8 cellular contexts compared by ENCODE assay signal in the genomic region with DNA sequence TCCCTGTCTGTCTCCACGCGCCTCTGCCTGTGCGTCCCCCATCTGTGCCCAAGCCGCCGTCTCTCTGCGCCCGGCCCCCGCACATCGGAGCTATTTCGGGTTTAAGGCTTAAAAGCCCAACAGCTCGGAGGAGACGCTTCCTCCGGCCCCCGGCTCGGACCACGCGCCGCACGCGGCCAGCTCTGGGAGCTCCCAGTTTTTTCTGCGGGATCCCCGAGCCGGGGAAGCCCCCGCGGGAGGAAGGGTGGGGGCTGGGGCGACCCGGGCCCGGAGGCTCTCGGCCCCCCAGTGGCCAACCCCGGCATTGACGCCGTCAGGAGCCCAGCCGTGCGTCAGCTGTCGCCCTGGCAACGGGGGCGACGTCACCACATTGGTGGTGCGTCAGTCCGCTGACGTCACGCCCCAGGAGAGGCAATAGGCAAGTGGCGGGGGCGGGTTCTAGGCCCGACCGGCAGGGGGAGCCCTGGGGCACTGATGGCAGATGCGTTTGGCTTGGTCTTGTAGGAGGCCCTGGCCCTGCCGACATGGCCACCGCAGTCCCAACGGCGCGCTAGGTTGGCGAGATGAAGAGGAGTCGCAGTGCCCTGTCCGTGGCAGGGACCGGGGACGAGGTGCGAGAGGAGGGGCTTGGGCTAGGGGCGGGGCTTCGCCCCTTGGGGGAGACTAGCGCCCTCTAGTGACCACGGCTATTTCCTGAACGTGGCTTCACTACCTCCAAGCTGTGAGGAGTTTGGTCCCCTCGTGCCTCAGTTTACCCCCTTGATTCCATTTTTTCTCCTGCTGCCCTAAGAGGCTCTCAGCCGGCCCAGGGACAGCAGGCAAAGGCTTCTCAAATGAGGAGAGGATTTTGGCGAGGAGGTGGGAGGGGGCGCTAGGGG. TPM values are rescaled to one million over a fixed set of nuclear protein-coding genes. Genes with fewer than 3 reads are reported as not detected.
A peak's percentile ranks its signal among the peaks of the same experiment; 100 is the strongest.
DNase-seq lines count a peak whose midpoint lies in the region; ATAC-seq, FAIRE-seq and TF ChIP-seq lines count a peak whose summit lies in the region.

No MANE protein-coding gene starts in this region.

- H3K27ac ChIP-seq in A673 (ENCODE audit: low read depth, low read length, poor library complexity, severe bottlenecking), result peak overlapping the region; percentile 77
- no peak overlapping the region for H3K27ac ChIP-seq in colonic mucosa
- H3K27ac ChIP-seq in HepG2 (ENCODE audit: extremely low read length, insufficient read depth, low read length), result peak overlapping the region; percentile 58

- POLR2A ChIA-PET in A673 (lab: Charles Lee; ENCODE audit: low non-redundant PET) (no interaction called here), HepG2 (lab: Yijun Ruan, JAX) (interaction anchor here (1.0 to 1.8 kb wide), 5 partner anchors 12 to 155 kb away, joined by 3 to 12 read pairs (median 4); a partner anchor contains a TSS)

- BruUV-seq in A673 (replicated peaks; lab: Mats Ljungman, UMichigan), result no TSS peak
- BruUV-seq in HepG2 (replicated peaks; lab: Mats Ljungman, UMichigan), result no TSS peak

- peak; percentile 49 for FAIRE-seq in HepG2 (lab: Jason Lieb, UNC)

- H3K36me3 ChIP-seq in A673 (ENCODE audit: insufficient read depth, low read length, poor library complexity, severe bottlenecking), result no peaks in the 10 kb centered on the region
- no peaks in the 10 kb centered on the region for H3K36me3 ChIP-seq in colonic mucosa
- no peaks in the 10 kb centered on the region for H3K36me3 ChIP-seq in HepG2 (replicated peaks in 1 of 2; ENCODE audit: control insufficient read depth in 1 of 2, insufficient read depth in 2 of 2, low read length in 2 of 2)

- H3K4me2 ChIP-seq in HepG2 (ENCODE audit: low read depth, low read length), result peak overlapping the region; percentile 99

- DNase-seq in A673 (ENCODE audit: low spot score) (peak; percentile 92), NCI-H524 (lab: John Stamatoyannopoulos, UW) (peak; percentile 64 to 89), colonic mucosa (peak; percentile 84), HepG2 (ENCODE audit: low spot score) (peak; percentile 83)
- peak; percentile 93 to 94 for DNase-seq in activated CD4-positive, alpha-beta T cell treated with anti-CD3 and anti-CD28 coated beads for 4 hours
- peak; percentile 94 to 99 for DNase-seq in stimulated activated CD4-positive, alpha-beta T cell treated with anti-CD3 and anti-CD28 coated beads, Interleukin-2, amount 100 ng/mL, for 48 hours

- TF ChIP-seq CTCF in A673 (conservative IDR thresholded peaks at IDR 0.05; ENCODE audit: low read depth, low read length) (peak; percentile 86), colonic mucosa (IDR thresholded peaks at IDR 0.05) (peak; percentile 93), HepG2 (CRISPR knock-in tag; IDR thresholded peaks at IDR 0.05) (peak; percentile 92)

- in situ Hi-C loops in HepG2 (cut with HindIII; ENCODE audit: extremely low pct_ligation_motif_present, low pct_unique_long_range_greater_than_20kb), result no loop called here

- 0 out of 4 replicates have a peak, but pooled peaks of 1 of the 2 experiments have one; percentile 42 for TF ChIP-seq EP300 in HepG2 (IDR thresholded peaks at IDR 0.05; ENCODE audit: low read depth in 2 of 2, low read length in 2 of 2)
- no peak for TF ChIP-seq EP300 in HepG2 (CRISPR knock-in tag; IDR thresholded peaks at IDR 0.05; ENCODE audit: borderline replicate concordance)

- H3K4me3 ChIP-seq in A673 (ENCODE audit: low read depth, low read length, poor library complexity, severe bottlenecking), result peak overlapping the region; percentile 54
- H3K4me3 ChIP-seq in colonic mucosa, result peak overlapping the region; percentile 35
- peak overlapping the region; percentile 60 to 81 (median 67) for H3K4me3 ChIP-seq in HepG2 (replicated peaks in 1 of 3; ENCODE audit: insufficient read depth in 1 of 3, low read depth in 2 of 3, low read length in 3 of 3)

- H3K9ac ChIP-seq in colonic mucosa (ENCODE audit: low read depth in 2 of 2, low read length in 2 of 2), result peak overlapping the region in 1 of 2 donors; percentile 51
- H3K9ac ChIP-seq in HepG2 (ENCODE audit: insufficient read depth, low read depth, low read length), result peak overlapping the region; percentile 64

- no peak for TF ChIP-seq POLR2A in HepG2 (IDR thresholded peaks at IDR 0.05; ENCODE audit: insufficient read depth in 1 of 2, low read depth in 2 of 2, low read length in 2 of 2)

- H3K79me2 ChIP-seq in HepG2 (ENCODE audit: insufficient read depth, low read length), result no peaks in the 10 kb centered on the region

- WGBS in HepG2 (ENCODE audit: low lambda C conversion rate), result 3% methylated on average over 30 of the region's 67 CpGs

- no peaks in the 10 kb centered on the region; the same call in 1 of the 2 replicates for H4K20me1 ChIP-seq in HepG2 (ENCODE audit: insufficient read depth, low read length)

- CTCF ChIA-PET in A673 (lab: Charles Lee) (interaction anchor here (0.6 to 3.6 kb wide), 8 partner anchors 11 to 480 kb away, joined by 3 to 34 read pairs (median 4); a partner anchor contains a TSS), HepG2 (lab: Yijun Ruan, JAX; ENCODE audit: low intra/inter-chr PET ratio, low total read pairs) (interaction anchor here (3.1 kb wide), 1 partner anchor 12 kb away, joined by 37 read pairs; a partner anchor contains a TSS)

- ATAC-seq in GM18511 (IDR thresholded peaks at IDR 0.05; ENCODE audit: unreplicated experiment) (peak; percentile 50), HG03135 (IDR thresholded peaks at IDR 0.05; ENCODE audit: unreplicated experiment) (peak; percentile 33), HepG2 (peak; percentile 83)

- peaks cover 27% of the 10 kb centered on the region for H3K4me1 ChIP-seq in A673 (ENCODE audit: insufficient read depth, low read length, poor library complexity, severe bottlenecking)
- peaks cover 7% of the 10 kb centered on the region for H3K4me1 ChIP-seq in colonic mucosa
- H3K4me1 ChIP-seq in HepG2 (ENCODE audit: insufficient read depth, low read length), result peaks cover 40% of the 10 kb centered on the region

- H2AFZ ChIP-seq in HepG2 (ENCODE audit: low read length), result peak overlapping the region; percentile 73

- H3K27me3 ChIP-seq in A673 (replicated peaks; ENCODE audit: insufficient read depth, low read depth, low read length, poor library complexity) (no peaks in the 10 kb centered on the region), colonic mucosa (peaks cover 44% of the 10 kb centered on the region), HepG2 (ENCODE audit: control insufficient read depth in 1 of 2, insufficient read depth in 2 of 2, low read length in 2 of 2) (peaks cover 16 to 44% of the 10 kb centered on the region in 2 experiments)

- TF ChIP-seq RAD21 in HepG2 (CRISPR knock-in tag; IDR thresholded peaks at IDR 0.05), result peak; percentile 66

- intact Hi-C loops in A673 (cut with micrococcal nuclease; ENCODE audit: unreplicated experiment) (loop anchor here (5.0 kb wide), 1 partner anchor 151 kb away; a partner anchor contains a TSS), colonic mucosa (cut with DNase I) (no loop called here), HepG2 (cut with micrococcal nuclease; ENCODE audit: unreplicated experiment) (no loop called here)

- H3K9me3 ChIP-seq in A673 (ENCODE audit: low read depth, low read length, poor library complexity, severe bottlenecking) (no peaks in the 10 kb centered on the region), colonic mucosa (no peaks in the 10 kb centered on the region), HepG2 (ENCODE audit: low read length) (peaks cover 4% of the 10 kb centered on the region; the same call in 1 of the 2 replicates)

RNA-seq across cellular contexts. Expression of a gene that starts 3.7 kb away (rescaled TPM):
- total RNA-seq in A673 (2021) (32.5 and 40.1 TPM in 2 replicates), colonic mucosa (10 to 100 TPM in 1 of 2 donors, 1 to 10 TPM in 1; 8.6 to 13.8 TPM), HepG2 (2016; rRNA removed; fragmentation: Illumina TruSeq; extraction: Trizol) (1.1 TPM in 2 replicates)
- total RNA-seq in HepG2 (2016; cell fraction: cytosol; rRNA removed; fragmentation: Illumina TruSeq; extraction: Trizol; ENCODE audit: low read depth), result 1.5 and 1.6 TPM in 2 replicates
- total RNA-seq in HepG2 (2016; cell fraction: insoluble cytoplasmic fraction; rRNA removed; fragmentation: Illumina TruSeq; extraction: Trizol), result 0.89 and 1.2 TPM in 2 replicates
- 3.6 and 3.7 TPM in 2 replicates for total RNA-seq in HepG2 (2016; cell fraction: membrane; rRNA removed; fragmentation: Illumina TruSeq; extraction: Trizol)
- total RNA-seq in HepG2 (2016; cell fraction: nucleus; rRNA removed; fragmentation: Illumina TruSeq; extraction: Trizol), result 1.3 and 1.5 TPM in 2 replicates
- 4.1 TPM in 2 replicates for polyA plus RNA-seq in HepG2 (2011; rRNA removed)
- polyA plus RNA-seq in HepG2 (2011; cell fraction: cytosol; rRNA removed), result 3.5 and 3.8 TPM in 2 replicates
- polyA plus RNA-seq in HepG2 (2011; cell fraction: nucleus; rRNA removed), result 9.1 and 10.2 TPM in 2 replicates
- 5.1 and 5.7 TPM in 2 replicates for polyA plus RNA-seq in HepG2 (2012)
- 3.3 and 3.8 TPM in 2 replicates for polyA plus RNA-seq in HepG2 (2016; cell fraction: cytosol; fragmentation: Illumina TruSeq; extraction: Trizol; ENCODE audit: low read depth)
- polyA plus RNA-seq in HepG2 (2016; cell fraction: insoluble cytoplasmic fraction; fragmentation: Illumina TruSeq; extraction: Trizol; ENCODE audit: low read depth), result 2.8 and 3.6 TPM in 2 replicates
- polyA plus RNA-seq in HepG2 (2016; cell fraction: membrane; fragmentation: Illumina TruSeq; extraction: Trizol; ENCODE audit: low read depth), result 6.6 and 7.6 TPM in 2 replicates
- 5.9 and 7.4 TPM in 2 replicates for polyA plus RNA-seq in HepG2 (2016; cell fraction: nucleus; fragmentation: Illumina TruSeq; extraction: Trizol; ENCODE audit: insufficient read depth, low read depth)
- polyA minus RNA-seq in HepG2 (2011; rRNA and poly(A)+ RNA removed; ENCODE audit: low replicate concordance), result 1.0 and 6.6 TPM in 2 replicates
- polyA minus RNA-seq in HepG2 (2011; cell fraction: cytosol; rRNA and poly(A)+ RNA removed), result 3.9 and 5.0 TPM in 2 replicates
- 2.6 and 2.9 TPM in 2 replicates for polyA minus RNA-seq in HepG2 (2011; cell fraction: nucleus; rRNA and poly(A)+ RNA removed)

RNA-seq across cellular contexts. Expression of a gene that starts 13.3 kb away (rescaled TPM):
- total RNA-seq in A673 (2021), result 272 and 288 TPM in 2 replicates
- total RNA-seq in colonic mucosa, result 100 to 1,000 TPM; 128 to 286 TPM
- total RNA-seq in HepG2 (2016; rRNA removed; fragmentation: Illumina TruSeq; extraction: Trizol), result 134 and 158 TPM in 2 replicates
- 36.6 and 36.7 TPM in 2 replicates for total RNA-seq in HepG2 (2016; cell fraction: cytosol; rRNA removed; fragmentation: Illumina TruSeq; extraction: Trizol; ENCODE audit: low read depth)
- 125 and 171 TPM in 2 replicates for total RNA-seq in HepG2 (2016; cell fraction: insoluble cytoplasmic fraction; rRNA removed; fragmentation: Illumina TruSeq; extraction: Trizol)
- total RNA-seq in HepG2 (2016; cell fraction: membrane; rRNA removed; fragmentation: Illumina TruSeq; extraction: Trizol), result 51.9 and 53.0 TPM in 2 replicates
- total RNA-seq in HepG2 (2016; cell fraction: nucleus; rRNA removed; fragmentation: Illumina TruSeq; extraction: Trizol), result 80.1 and 80.2 TPM in 2 replicates
- polyA plus RNA-seq in HepG2 (2011; rRNA removed), result 177 and 191 TPM in 2 replicates
- polyA plus RNA-seq in HepG2 (2011; cell fraction: cytosol; rRNA removed), result 157 and 211 TPM in 2 replicates
- polyA plus RNA-seq in HepG2 (2011; cell fraction: nucleus; rRNA removed), result 522 and 527 TPM in 2 replicates
- 89.1 and 94.9 TPM in 2 replicates for polyA plus RNA-seq in HepG2 (2012)
- polyA plus RNA-seq in HepG2 (2016; cell fraction: cytosol; fragmentation: Illumina TruSeq; extraction: Trizol; ENCODE audit: low read depth), result 39.2 and 43.2 TPM in 2 replicates
- 161 and 171 TPM in 2 replicates for polyA plus RNA-seq in HepG2 (2016; cell fraction: insoluble cytoplasmic fraction; fragmentation: Illumina TruSeq; extraction: Trizol; ENCODE audit: low read depth)
- polyA plus RNA-seq in HepG2 (2016; cell fraction: membrane; fragmentation: Illumina TruSeq; extraction: Trizol; ENCODE audit: low read depth), result 52.6 and 54.0 TPM in 2 replicates
- 240 and 249 TPM in 2 replicates for polyA plus RNA-seq in HepG2 (2016; cell fraction: nucleus; fragmentation: Illumina TruSeq; extraction: Trizol; ENCODE audit: insufficient read depth, low read depth)
- 90.9 and 144 TPM in 2 replicates for polyA minus RNA-seq in HepG2 (2011; rRNA and poly(A)+ RNA removed; ENCODE audit: low replicate concordance)
- polyA minus RNA-seq in HepG2 (2011; cell fraction: cytosol; rRNA and poly(A)+ RNA removed), result 42.3 and 52.9 TPM in 2 replicates
- polyA minus RNA-seq in HepG2 (2011; cell fraction: nucleus; rRNA and poly(A)+ RNA removed), result 38.0 and 40.4 TPM in 2 replicates

RNA-seq across cellular contexts. Expression of a gene that starts 36.2 kb away (rescaled TPM):
- total RNA-seq in A673 (2021), result 118 and 121 TPM in 2 replicates
- total RNA-seq in colonic mucosa, result 100 to 1,000 TPM in 1 of 2 donors, 10 to 100 TPM in 1; 76.3 to 148 TPM
- total RNA-seq in HepG2 (2016; rRNA removed; fragmentation: Illumina TruSeq; extraction: Trizol), result 39.9 and 60.1 TPM in 2 replicates
- total RNA-seq in HepG2 (2016; cell fraction: cytosol; rRNA removed; fragmentation: Illumina TruSeq; extraction: Trizol; ENCODE audit: low read depth), result 18.1 and 22.9 TPM in 2 replicates
- 32.6 and 70.2 TPM in 2 replicates for total RNA-seq in HepG2 (2016; cell fraction: insoluble cytoplasmic fraction; rRNA removed; fragmentation: Illumina TruSeq; extraction: Trizol)
- total RNA-seq in HepG2 (2016; cell fraction: membrane; rRNA removed; fragmentation: Illumina TruSeq; extraction: Trizol), result 32.1 and 33.4 TPM in 2 replicates
- 63.1 and 76.4 TPM in 2 replicates for total RNA-seq in HepG2 (2016; cell fraction: nucleus; rRNA removed; fragmentation: Illumina TruSeq; extraction: Trizol)
- 38.8 and 40.8 TPM in 2 replicates for polyA plus RNA-seq in HepG2 (2011; rRNA removed)
- 14.9 and 22.3 TPM in 2 replicates for polyA plus RNA-seq in HepG2 (2011; cell fraction: cytosol; rRNA removed)
- polyA plus RNA-seq in HepG2 (2011; cell fraction: nucleus; rRNA removed), result 283 and 302 TPM in 2 replicates
- 37.3 and 46.8 TPM in 2 replicates for polyA plus RNA-seq in HepG2 (2012)
- polyA plus RNA-seq in HepG2 (2016; cell fraction: cytosol; fragmentation: Illumina TruSeq; extraction: Trizol; ENCODE audit: low read depth), result 14.0 and 16.4 TPM in 2 replicates
- polyA plus RNA-seq in HepG2 (2016; cell fraction: insoluble cytoplasmic fraction; fragmentation: Illumina TruSeq; extraction: Trizol; ENCODE audit: low read depth), result 50.3 and 62.5 TPM in 2 replicates
- polyA plus RNA-seq in HepG2 (2016; cell fraction: membrane; fragmentation: Illumina TruSeq; extraction: Trizol; ENCODE audit: low read depth), result 32.6 and 34.8 TPM in 2 replicates
- polyA plus RNA-seq in HepG2 (2016; cell fraction: nucleus; fragmentation: Illumina TruSeq; extraction: Trizol; ENCODE audit: insufficient read depth, low read depth), result 231 and 244 TPM in 2 replicates
- polyA minus RNA-seq in HepG2 (2011; rRNA and poly(A)+ RNA removed; ENCODE audit: low replicate concordance), result 53.7 and 73.5 TPM in 2 replicates
- polyA minus RNA-seq in HepG2 (2011; cell fraction: cytosol; rRNA and poly(A)+ RNA removed), result 20.7 and 22.3 TPM in 2 replicates
- 30.0 and 34.8 TPM in 2 replicates for polyA minus RNA-seq in HepG2 (2011; cell fraction: nucleus; rRNA and poly(A)+ RNA removed)

Comparison
In these comparisons a context has a peak if more than half of its experiments do, and no peak if none do; other contexts are left out.
1. ATAC-seq: peak in every context shown above with its lines; median percentile 83 in HepG2; 50 in GM18511; 33 in HG03135.